Comparison of ENCODE assay signal across 24 cellular contexts in genomic region chr11:123437236-123437979, GRCh38. TPM values are rescaled to one million over a fixed set of nuclear protein-coding genes. Genes with fewer than 3 reads are reported as not detected.
DNase-seq lines count a peak whose midpoint lies in the region; ATAC-seq, FAIRE-seq and TF ChIP-seq lines count a peak whose summit lies in the region.
"Had no signal": no experiment of that assay in that cellular context is flagged by ENCODE, and none has a peak within 500 bp of the region (broad histone marks: within the 10 kb centered on the region; RNA-seq: fewer than 3 reads in every experiment).

No MANE protein-coding gene starts in this region.

- no peak for TF ChIP-seq EP300 in H1 (IDR thresholded peaks at IDR 0.05; ENCODE audit: borderline replicate concordance in 1 of 2, low read depth in 2 of 2, low read length in 2 of 2)

- H3K4me1 Mint-ChIP-seq in activated T-cell treated with anti-CD3 and anti-CD28 coated beads, Interleukin-2, amount 50 U/mL, for 72 hours (ENCODE audit: low read depth) = peaks cover 74% of the 10 kb centered on the region
- peaks cover 27% of the 10 kb centered on the region for H3K4me1 Mint-ChIP-seq in T-helper 17 cell
- peaks cover 65% of the 10 kb centered on the region for H3K4me1 Mint-ChIP-seq in stimulated activated naive CD8-positive, alpha-beta T cell treated with anti-CD3 and anti-CD28 coated beads, Interleukin-15, Interleukin-2, amounts not matched to agents 100 ng/mL and 50 ng/mL, for 24 hours (ENCODE audit: low read depth)

- ATAC-seq in activated T-cell treated with anti-CD3 and anti-CD28 coated beads, Interleukin-2, amount 50 U/mL, for 72 hours (replicated peaks in 1 of 2) = peak; percentile 51 to 68
- ATAC-seq in T-helper 17 cell (peak; percentile 36), HG03097 (IDR thresholded peaks at IDR 0.05; ENCODE audit: low FRiP score, unreplicated experiment) (no peak)
- ATAC-seq: foreskin keratinocyte, pancreas, sciatic nerve had no signal

- H3K27ac ChIP-seq in H1 (ENCODE audit: low read depth, low read length) = no peak overlapping the region
- H3K27ac ChIP-seq: cardiac muscle cell, foreskin keratinocyte, pancreas, thoracic aorta had no signal

- H3K9me3 ChIP-seq in T-helper 17 cell (ENCODE audit: control insufficient read depth, low read length, poor library complexity, severe bottlenecking) (no peaks in the 10 kb centered on the region), H1 (ENCODE audit: insufficient read depth in 2 of 2, low read depth in 1 of 2, low read length in 1 of 2) (no peaks in the 10 kb centered on the region)
- H3K9me3 ChIP-seq: pancreas, thoracic aorta had no signal

- H3K79me1 ChIP-seq in H1 (ENCODE audit: low read depth, low read length) = no peaks in the 10 kb centered on the region; the same call in 1 of the 2 replicates

- H3K36me3 Mint-ChIP-seq in activated T-cell treated with anti-CD3 and anti-CD28 coated beads, Interleukin-2, amount 50 U/mL, for 72 hours (ENCODE audit: insufficient read depth in 2 of 2) = peaks cover 24 to 31% of the 10 kb centered on the region in 2 donors
- peaks cover 4% of the 10 kb centered on the region for H3K36me3 Mint-ChIP-seq in T-helper 17 cell (ENCODE audit: low read depth)
- H3K36me3 Mint-ChIP-seq in stimulated activated naive CD8-positive, alpha-beta T cell treated with anti-CD3 and anti-CD28 coated beads, Interleukin-15, Interleukin-2, amounts not matched to agents 100 ng/mL and 50 ng/mL, for 24 hours (ENCODE audit: low read depth) = peaks cover 42% of the 10 kb centered on the region

- no peak overlapping the region for H2BK20ac ChIP-seq in H1 (ENCODE audit: low read length)

- H2BK15ac ChIP-seq in H1 (ENCODE audit: low read length) = no peak overlapping the region

- no peak overlapping the region for H3K23ac ChIP-seq in H1 (ENCODE audit: insufficient read length)

- H2AK5ac ChIP-seq in H1 (ENCODE audit: low read depth, low read length) = no peak overlapping the region

- TF ChIP-seq RAD21 in H1 (IDR thresholded peaks at IDR 0.05 in 1 of 2, conservative IDR thresholded peaks at IDR 0.05 in 1 of 2; ENCODE audit: low read depth in 2 of 2, low read length in 2 of 2) = no peak

- H3K56ac ChIP-seq in H1 (replicated peaks; ENCODE audit: insufficient read length, low read depth, low read length) = no peak overlapping the region

- H2BK120ac ChIP-seq in H1 (replicated peaks; ENCODE audit: low read depth, low read length) = no peak overlapping the region

- no peak overlapping the region for H2AFZ ChIP-seq in H1 (ENCODE audit: low read length)

- no peak overlapping the region for H3K14ac ChIP-seq in H1 (ENCODE audit: insufficient read length)

- H3K4me1 ChIP-seq in H1 (replicated peaks in 1 of 4; ENCODE audit: control insufficient read depth in 3 of 4, insufficient read depth in 4 of 4, low read length in 3 of 4) = peaks cover 2 to 10% (median 9%) of the 10 kb centered on the region in 4 experiments
- H3K4me1 ChIP-seq: foreskin keratinocyte, pancreas had no signal

- peak in 1 of 2 donors; percentile 27 for DNase-seq in activated T-cell treated with anti-CD3 and anti-CD28 coated beads, Interleukin-2, amount 50 U/mL, for 72 hours
- no peak for DNase-seq in activated T-cell treated with anti-CD3 and anti-CD28 coated beads for 4 hours
- no peak for DNase-seq in T-helper 17 cell
- no peak for DNase-seq in H1 (ENCODE audit: low read depth in 1 of 2, low spot score in 2 of 2)
- no peak for DNase-seq in stimulated activated CD4-positive, alpha-beta T cell treated with anti-CD3 and anti-CD28 coated beads, Interleukin-4, amount 100 ng/mL, for 4 hours
- DNase-seq in NCI-H2107 treated with DMSO at 0.1 percent for 48 hours (lab: John Stamatoyannopoulos, UW; ENCODE audit: unreplicated experiment) = no peak
- DNase-seq: ACHN; activated CD4-positive, CD25-positive, alpha-beta regulatory T cell treated with anti-CD3 and anti-CD28 coated beads, Interleukin-2, amount 50 U/mL, for 72 hours; activated T-cell treated with anti-CD3 and anti-CD28 coated beads, Interleukin-2, amount 50 U/mL, for 1 hour; amniotic stem cell; C1 segment of cervical spinal cord; foreskin keratinocyte; hippocampal formation; mammary epithelial cell; NCI-H1105 treated with DMSO at 0.1 percent for 48 hours; NCI-H524; pancreas had no signal

- no peak overlapping the region for H3K9ac ChIP-seq in H1 (replicated peaks in 1 of 4; ENCODE audit: extremely low read depth in 1 of 4, low read depth in 3 of 4, low read length in 3 of 4)

- H3K27me3 Mint-ChIP-seq in activated T-cell treated with anti-CD3 and anti-CD28 coated beads, Interleukin-2, amount 50 U/mL, for 72 hours (ENCODE audit: low read depth) = no peaks in the 10 kb centered on the region
- no peaks in the 10 kb centered on the region for H3K27me3 Mint-ChIP-seq in T-helper 17 cell
- H3K27me3 Mint-ChIP-seq in stimulated activated naive CD8-positive, alpha-beta T cell treated with anti-CD3 and anti-CD28 coated beads, Interleukin-15, Interleukin-2, amounts not matched to agents 100 ng/mL and 50 ng/mL, for 24 hours = no peaks in the 10 kb centered on the region

- H3K4me2 ChIP-seq in H1 (ENCODE audit: insufficient read depth in 1 of 2, low read depth in 2 of 2, low read length in 2 of 2) = 0 out of 4 replicates have a peak overlapping the region, but pooled peaks of 1 of the 2 experiments have one; percentile 10

- peaks cover 0 to 3% (median 0%) of the 10 kb centered on the region in 4 experiments; a peak in 1 of 8 replicates for H3K36me3 ChIP-seq in H1 (ENCODE audit: control insufficient read depth in 2 of 4, insufficient read depth in 4 of 4, low read length in 3 of 4)
- H3K36me3 ChIP-seq: pancreas, thoracic aorta had no signal

- H4K8ac ChIP-seq in H1 (ENCODE audit: extremely low read depth, insufficient read depth, low read length) = no peak overlapping the region

- H4K5ac ChIP-seq in H1 (ENCODE audit: insufficient read length, low read depth, low read length) = no peak overlapping the region

- no peak overlapping the region for H3K18ac ChIP-seq in H1 (ENCODE audit: extremely low read depth, low read length)

- peaks cover 0 to 17% of the 10 kb centered on the region in 2 experiments; a peak in 2 of 4 replicates for H3K79me2 ChIP-seq in H1 (ENCODE audit: control insufficient read depth in 1 of 2, insufficient read depth in 2 of 2, low read length in 2 of 2)

- 79% methylated on average over 9 of the region's 9 CpGs; no CpG with 5 or more reads in 1 of the 2 experiments for WGBS in H1 (ENCODE audit: extremely low coverage in 1 of 2, insufficient coverage in 1 of 2, insufficient read length in 1 of 2, insufficient replicate concordance in 2 of 2, low coverage in 1 of 2, low lambda C conversion rate in 2 of 2, missing lambda C conversion rate in 1 of 2), 2 experiments

- TF ChIP-seq POLR2A in H1 (IDR thresholded peaks at IDR 0.05; ENCODE audit: control extremely low read depth in 1 of 2, low read depth in 2 of 2, low read length in 2 of 2) = no peak

- H4K91ac ChIP-seq in H1 (replicated peaks; ENCODE audit: insufficient read length, low read length) = no peak overlapping the region

- CTCF ChIA-PET in H1 (lab: Charles Lee; ENCODE audit: partially characterized antibody) = interaction anchor here (0.6 to 8.9 kb wide), 8 partner anchors 15 to 1044 kb away, joined by 3 to 81 read pairs (median 4); no protein-coding TSS in a partner anchor

- H3K27me3 ChIP-seq in H1 (replicated peaks in 1 of 4; ENCODE audit: control insufficient read depth in 3 of 4, extremely low read depth in 1 of 4, insufficient read depth in 3 of 4, low read length in 3 of 4) = no peaks in the 10 kb centered on the region
- H3K27me3 ChIP-seq: cardiac muscle cell had no signal

- POLR2A ChIA-PET in H1 (lab: Charles Lee; ENCODE audit: partially characterized antibody) = no interaction called here

- no peaks in the 10 kb centered on the region for H4K20me1 ChIP-seq in H1 (replicated peaks in 1 of 2; ENCODE audit: control insufficient read depth in 1 of 2, insufficient read depth in 2 of 2, low read length in 2 of 2)

- no peak overlapping the region for H2BK12ac ChIP-seq in H1 (ENCODE audit: low read depth, low read length)

- H3K23me2 ChIP-seq in H1 (ENCODE audit: low read depth, low read length) = no peaks in the 10 kb centered on the region

- no peak overlapping the region for H3K4me3 ChIP-seq in H1 (ENCODE audit: extremely low read depth in 1 of 4, insufficient read depth in 2 of 4, low read depth in 3 of 4, low read length in 4 of 4)
- H3K4me3 ChIP-seq: cardiac muscle cell, pancreas, thoracic aorta had no signal

- no peak overlapping the region; the same call in 1 of the 2 replicates for H2BK5ac ChIP-seq in H1 (ENCODE audit: low read depth, low read length)

- H3K4me3 Mint-ChIP-seq in activated T-cell treated with anti-CD3 and anti-CD28 coated beads, Interleukin-2, amount 50 U/mL, for 72 hours = peak overlapping the region; percentile 25 to 39
- H3K4me3 Mint-ChIP-seq in T-helper 17 cell = peak overlapping the region; percentile 28
- peak overlapping the region; percentile 25 for H3K4me3 Mint-ChIP-seq in stimulated activated naive CD8-positive, alpha-beta T cell treated with anti-CD3 and anti-CD28 coated beads, Interleukin-15, Interleukin-2, amounts not matched to agents 100 ng/mL and 50 ng/mL, for 24 hours

- H3K4ac ChIP-seq in H1 (replicated peaks; ENCODE audit: insufficient read length, low read depth, low read length) = peak overlapping the region; percentile 8

- FAIRE-seq in H1 (lab: Jason Lieb, UNC) = no peak
- FAIRE-seq: D721Med, keratinocyte, pancreas had no signal

- H3K9me3 Mint-ChIP-seq in activated T-cell treated with anti-CD3 and anti-CD28 coated beads, Interleukin-2, amount 50 U/mL, for 72 hours = peaks cover 2% of the 10 kb centered on the region in 2 donors
- peaks cover 4% of the 10 kb centered on the region for H3K9me3 Mint-ChIP-seq in stimulated activated naive CD8-positive, alpha-beta T cell treated with anti-CD3 and anti-CD28 coated beads, Interleukin-15, Interleukin-2, amounts not matched to agents 100 ng/mL and 50 ng/mL, for 24 hours

- peak overlapping the region; percentile 6 for H3K27ac Mint-ChIP-seq in activated T-cell treated with anti-CD3 and anti-CD28 coated beads, Interleukin-2, amount 50 U/mL, for 72 hours
- peak overlapping the region; percentile 17 for H3K27ac Mint-ChIP-seq in T-helper 17 cell
- peak overlapping the region; percentile 66 for H3K27ac Mint-ChIP-seq in stimulated activated naive CD8-positive, alpha-beta T cell treated with anti-CD3 and anti-CD28 coated beads, Interleukin-15, Interleukin-2, amounts not matched to agents 100 ng/mL and 50 ng/mL, for 24 hours

- no peak for TF ChIP-seq CTCF in H1 (IDR thresholded peaks at IDR 0.05; ENCODE audit: control extremely low read depth in 1 of 3, insufficient read depth in 1 of 3, low read depth in 1 of 3, low read length in 3 of 3)

RNA-seq across cellular contexts. Expression of gene GRAMD1B, which starts 7.3 kb away (rescaled TPM):
- 100 to 1,000 TPM in 1 of 2 donors, 10 to 100 TPM in 1; 64.0 to 107 TPM for total RNA-seq in activated T-cell treated with anti-CD3 and anti-CD28 coated beads, Interleukin-2, amount 50 U/mL, for 72 hours
- total RNA-seq in T-helper 17 cell = 10 to 100 TPM; 25.1 to 33.1 TPM
- 21.2 and 22.4 TPM in 2 replicates for total RNA-seq in H1 (2021; fragmentation: NEBNext Ultra II Directional; extraction: Animal tissue kit (Norgen Biotek cat#: 25700))
- 10.1 and 11.9 TPM in 2 replicates for polyA plus RNA-seq in H1 (2011; rRNA removed)
- polyA plus RNA-seq in H1 (2011; cell fraction: cytosol; rRNA removed) = 11.3 TPM
- 30.0 TPM for polyA plus RNA-seq in H1 (2011; cell fraction: nucleus; rRNA removed)
- polyA plus RNA-seq in H1 (2012, experiment 1 of 2) = 8.6 to 12.0 TPM (median 10.4 TPM) in 4 replicates
- polyA plus RNA-seq in H1 (2012, experiment 2 of 2) = 4.4 TPM
- polyA plus RNA-seq in H1 (2013, experiment 1 of 2) = 6.9 TPM
- 8.4 TPM for polyA plus RNA-seq in H1 (2013, experiment 2 of 2)
- 19.2 and 25.7 TPM in 2 replicates for polyA minus RNA-seq in H1 (2011; rRNA and poly(A)+ RNA removed)
- 13.7 TPM for polyA minus RNA-seq in H1 (2011; cell fraction: cytosol; rRNA and poly(A)+ RNA removed)
- polyA minus RNA-seq in H1 (2011; cell fraction: nucleus; rRNA and poly(A)+ RNA removed) = 29.4 TPM

Comparison
In these comparisons a context has a peak if more than half of its experiments do, and no peak if none do; other contexts are left out.
1. H3K27ac Mint-ChIP-seq: peak in every context shown above with its lines; median percentile 66 in stimulated activated naive CD8-positive, alpha-beta T cell treated with anti-CD3 and anti-CD28 coated beads, Interleukin-15, Interleukin-2, amounts not matched to agents 100 ng/mL and 50 ng/mL, for 24 hours; 17 in T-helper 17 cell; 6 in activated T-cell treated with anti-CD3 and anti-CD28 coated beads, Interleukin-2, amount 50 U/mL, for 72 hours.